In genomic region chr6:110811187-110811586, GRCh38 we compare ENCODE assay signal across 21 cellular contexts. TPM values are rescaled to one million over a fixed set of nuclear protein-coding genes. Genes with fewer than 3 reads are reported as not detected.
DNase-seq lines count a peak whose midpoint lies in the region; ATAC-seq, FAIRE-seq and TF ChIP-seq lines count a peak whose summit lies in the region.
"Had no signal": no experiment of that assay in that cellular context is flagged by ENCODE, and none has a peak within 500 bp of the region (broad histone marks: within the 10 kb centered on the region; RNA-seq: fewer than 3 reads in every experiment).

No MANE protein-coding gene starts in this region.

- no peaks in the 10 kb centered on the region for H3K36me3 ChIP-seq in tibial nerve
- H3K36me3 ChIP-seq: MG63, Peyer's patch, prostate gland had no signal

- H3K4me3 ChIP-seq in tibial nerve: no peak overlapping the region
- H3K4me3 ChIP-seq: hepatocyte, MG63, Peyer's patch, prostate gland had no signal

- no peak for DNase-seq in GM12892 (ENCODE audit: insufficient read length)
- peak; percentile 64 for DNase-seq in GM20000 (ENCODE audit: low spot score)
- peak; percentile 9 for DNase-seq in kidney tubule cell (ENCODE audit: low spot score)
- DNase-seq in tibial nerve (ENCODE audit: low spot score in 2 of 2): no peak
- DNase-seq in stimulated activated CD4-positive, alpha-beta T cell treated with anti-CD3 and anti-CD28 coated beads, Interleukin-1b, Interleukin-23, amount 100 ng/mL, for 48 hours: no peak
- DNase-seq in COLO668 (lab: John Stamatoyannopoulos, UW; ENCODE audit: unreplicated experiment): no peak
- DNase-seq: activated CD4-positive, alpha-beta memory T cell treated with anti-CD3 and anti-CD28 coated beads, Interleukin-2, amount 10 ng/mL, durations not matched to agents 7 days and 5 days; activated T-cell treated with anti-CD3 and anti-CD28 coated beads, Interleukin-2, amount 50 U/mL, for 48 hours; mesendoderm; MG63; NCI-H2081 treated with DMSO at 0.1 percent for 48 hours; NCI-H69; nephron progenitor cell; small intestine; trophoblast cell had no signal

- H3K27me3 ChIP-seq in tibial nerve: no peaks in the 10 kb centered on the region
- H3K27me3 ChIP-seq: hepatocyte, MG63, Peyer's patch had no signal

- WGBS in tibial nerve, 2 donors: 96% methylated on average over 10 of the region's 10 CpGs

- peak; percentile 63 for FAIRE-seq in GM12892 (lab: Jason Lieb, UNC)
- FAIRE-seq: keratinocyte, small intestine had no signal

- TF ChIP-seq POLR2A in GM12892 (IDR thresholded peaks at IDR 0.05; ENCODE audit: low read depth, low read length) (no peak), tibial nerve (IDR thresholded peaks at IDR 0.05) (no peak)

- peak; percentile 19 for ATAC-seq in HG03558 (IDR thresholded peaks at IDR 0.05; ENCODE audit: extremely low read depth, unreplicated experiment)
- ATAC-seq in HG02981 (IDR thresholded peaks at IDR 0.05; ENCODE audit: unreplicated experiment): no peak

- peaks cover 0 to 19% (median 3%) of the 10 kb centered on the region in 4 donors for H3K4me1 ChIP-seq in tibial nerve
- H3K4me1 ChIP-seq: prostate gland had no signal

- TF ChIP-seq CTCF in GM20000 (IDR thresholded peaks at IDR 0.05; ENCODE audit: extremely low read depth, missing control alignments) (no peak), tibial nerve (IDR thresholded peaks at IDR 0.05) (no peak)

- no peak overlapping the region for H3K27ac ChIP-seq in tibial nerve
- H3K27ac ChIP-seq: hepatocyte, prostate gland had no signal

- peaks cover 0 to 3% (median 0%) of the 10 kb centered on the region in 4 donors for H3K9me3 ChIP-seq in tibial nerve
- H3K9me3 ChIP-seq: MG63, Peyer's patch, prostate gland had no signal

- no peak for TF ChIP-seq EP300 in tibial nerve (IDR thresholded peaks at IDR 0.05)

RNA-seq across cellular contexts. Expression of gene CDK19, which starts 4.1 kb away (rescaled TPM):
- 16.9 TPM for polyA plus RNA-seq in GM12892 (2012; ENCODE audit: missing spikeins)
- 10 to 100 TPM; 18.6 to 29.3 (median 24.3) TPM for total RNA-seq in tibial nerve

Comparison
In these comparisons a context has a peak if more than half of its experiments do, and no peak if none do; other contexts are left out.
1. DNase-seq: peak in GM20000 (single experiment) and kidney tubule cell (single experiment); none in GM12892 (single experiment), tibial nerve (0 of 2), stimulated activated CD4-positive, alpha-beta T cell treated with anti-CD3 and anti-CD28 coated beads, Interleukin-1b, Interleukin-23, amount 100 ng/mL, for 48 hours (single experiment) and COLO668 (single experiment).